ENCODE assay signal across 3 cellular contexts in the genomic region with DNA sequence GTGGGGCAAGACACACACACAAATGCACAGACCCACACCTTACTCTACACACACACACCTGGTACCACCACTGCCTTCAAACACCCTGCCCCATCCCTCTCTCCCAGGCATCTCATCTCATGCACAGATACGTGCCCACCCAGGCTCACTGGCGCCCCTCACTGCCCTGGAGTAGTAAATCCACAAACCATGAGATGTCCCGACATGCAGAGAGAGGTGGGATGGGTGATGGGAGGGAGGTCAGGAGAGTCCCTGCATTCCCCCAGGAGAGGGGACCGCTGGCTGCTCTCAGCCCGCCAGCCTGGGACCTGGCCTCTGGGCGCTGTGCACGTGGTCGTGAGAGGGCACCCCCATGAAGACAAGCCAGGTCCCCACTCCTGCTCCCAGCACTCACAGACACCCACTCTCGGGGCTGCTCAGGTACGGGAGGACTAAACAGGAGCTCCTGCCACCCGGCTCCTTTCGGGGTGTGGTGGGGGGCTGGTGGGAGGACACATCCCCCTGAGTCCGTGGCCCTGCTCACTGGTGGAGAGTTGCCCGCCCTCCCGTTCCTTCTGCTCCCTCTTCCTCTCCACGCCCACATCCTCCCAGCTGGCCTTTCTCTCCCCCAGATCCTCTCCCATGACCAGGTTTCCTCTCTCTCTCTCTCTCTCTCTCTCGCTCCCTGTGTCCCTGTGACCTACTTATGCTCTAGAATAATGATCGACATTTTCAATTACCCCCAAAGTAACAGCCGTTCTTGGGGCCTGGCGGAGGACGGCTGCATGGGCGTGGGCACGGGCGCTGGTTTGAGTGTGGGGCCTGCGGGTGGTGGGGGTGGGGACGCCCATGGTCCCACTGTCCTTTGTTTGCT.
TF ChIP-seq lines count a peak whose summit lies in the region.

No MANE protein-coding gene starts in this region.

TF ChIP-seq in SK-N-SH, 30 proteins besides CTCF, POLR2A, EP300 and RAD21:
- peak; percentile 31 for TF ChIP-seq CHD2 (IDR thresholded peaks at IDR 0.05; ENCODE audit: low read length, partially characterized antibody)
- no peak for TF ChIP-seq NRF1 (IDR thresholded peaks at IDR 0.05; ENCODE audit: low read depth, low read length)
- TF ChIP-seq YY1 (IDR thresholded peaks at IDR 0.05; ENCODE audit: low read depth) = no peak

TF ChIP-seq in SK-N-SH treated with all-trans-retinoic acid at 6 μM for 48 hours, 23 proteins besides CTCF, POLR2A, EP300 and RAD21:
- no peak for TF ChIP-seq BACH2 (CRISPR knock-in tag; IDR thresholded peaks at IDR 0.05; ENCODE audit: borderline replicate concordance)
- TF ChIP-seq ESRRG (CRISPR knock-in tag; IDR thresholded peaks at IDR 0.05) = no peak
- no peak for TF ChIP-seq RARB (CRISPR knock-in tag; IDR thresholded peaks at IDR 0.05)
- TF ChIP-seq, protein P1, sequence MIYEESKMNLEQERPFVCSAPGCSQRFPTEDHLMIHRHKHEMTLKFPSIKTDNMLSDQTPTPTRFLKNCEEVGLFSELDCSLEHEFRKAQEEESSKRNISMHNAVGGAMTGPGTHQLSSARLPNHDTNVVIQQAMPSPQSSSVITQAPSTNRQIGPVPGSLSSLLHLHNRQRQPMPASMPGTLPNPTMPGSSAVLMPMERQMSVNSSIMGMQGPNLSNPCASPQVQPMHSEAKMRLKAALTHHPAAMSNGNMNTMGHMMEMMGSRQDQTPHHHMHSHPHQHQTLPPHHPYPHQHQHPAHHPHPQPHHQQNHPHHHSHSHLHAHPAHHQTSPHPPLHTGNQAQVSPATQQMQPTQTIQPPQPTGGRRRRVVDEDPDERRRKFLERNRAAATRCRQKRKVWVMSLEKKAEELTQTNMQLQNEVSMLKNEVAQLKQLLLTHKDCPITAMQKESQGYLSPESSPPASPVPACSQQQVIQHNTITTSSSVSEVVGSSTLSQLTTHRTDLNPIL (CRISPR knock-in tag; IDR thresholded peaks at IDR 0.05; ENCODE audit: low read depth) = no peak
- no peak for TF ChIP-seq ZC3H10 (CRISPR knock-in tag; IDR thresholded peaks at IDR 0.05)
- no peak for TF ChIP-seq SNAI2 (CRISPR knock-in tag; IDR thresholded peaks at IDR 0.05)
TF ChIP-seq in SK-N-SH treated with all-trans-retinoic acid at 6 μM for 48 hours: peak in this region for 0.

TF ChIP-seq in K562, 482 proteins besides CTCF, POLR2A, EP300 and RAD21:
- TF ChIP-seq HDAC1 (IDR thresholded peaks at IDR 0.05) (0 out of 4 replicates have a peak, but pooled peaks of 1 of the 2 experiments have one; percentile 14), DACH1 (IDR thresholded peaks at IDR 0.05; ENCODE audit: partially characterized antibody) (peak; percentile 51), SIN3B (IDR thresholded peaks at IDR 0.05; ENCODE audit: low read depth) (no peak), KLF16 (IDR thresholded peaks at IDR 0.05) (no peak), KDM1A (IDR thresholded peaks at IDR 0.05) (peak in 1 of 2 experiments; percentile 14; a peak in 1 of 4 replicates), EGR1 (conservative IDR thresholded peaks at IDR 0.05) (peak; percentile 61), TBL1XR1 (IDR thresholded peaks at IDR 0.05; ENCODE audit: low read length in 2 of 2) (no peak)
- TF ChIP-seq, protein P2, sequence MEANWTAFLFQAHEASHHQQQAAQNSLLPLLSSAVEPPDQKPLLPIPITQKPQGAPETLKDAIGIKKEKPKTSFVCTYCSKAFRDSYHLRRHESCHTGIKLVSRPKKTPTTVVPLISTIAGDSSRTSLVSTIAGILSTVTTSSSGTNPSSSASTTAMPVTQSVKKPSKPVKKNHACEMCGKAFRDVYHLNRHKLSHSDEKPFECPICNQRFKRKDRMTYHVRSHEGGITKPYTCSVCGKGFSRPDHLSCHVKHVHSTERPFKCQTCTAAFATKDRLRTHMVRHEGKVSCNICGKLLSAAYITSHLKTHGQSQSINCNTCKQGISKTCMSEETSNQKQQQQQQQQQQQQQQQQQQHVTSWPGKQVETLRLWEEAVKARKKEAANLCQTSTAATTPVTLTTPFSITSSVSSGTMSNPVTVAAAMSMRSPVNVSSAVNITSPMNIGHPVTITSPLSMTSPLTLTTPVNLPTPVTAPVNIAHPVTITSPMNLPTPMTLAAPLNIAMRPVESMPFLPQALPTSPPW (CRISPR knock-in tag; IDR thresholded peaks at IDR 0.05) = 0 out of 2 replicates have a peak, but pooled peaks have one; percentile 12
- TF ChIP-seq, protein P3, sequence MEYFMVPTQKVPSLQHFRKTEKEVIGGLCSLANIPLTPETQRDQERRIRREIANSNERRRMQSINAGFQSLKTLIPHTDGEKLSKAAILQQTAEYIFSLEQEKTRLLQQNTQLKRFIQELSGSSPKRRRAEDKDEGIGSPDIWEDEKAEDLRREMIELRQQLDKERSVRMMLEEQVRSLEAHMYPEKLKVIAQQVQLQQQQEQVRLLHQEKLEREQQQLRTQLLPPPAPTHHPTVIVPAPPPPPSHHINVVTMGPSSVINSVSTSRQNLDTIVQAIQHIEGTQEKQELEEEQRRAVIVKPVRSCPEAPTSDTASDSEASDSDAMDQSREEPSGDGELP (CRISPR knock-in tag; IDR thresholded peaks at IDR 0.05; ENCODE audit: borderline replicate concordance) = peak; percentile 67
TF ChIP-seq in K562: peak in this region for 6.
